ENCODE assay signal across 35 cellular contexts in genomic region chr2:185891403-185891802, GRCh38.
"Had no signal": no experiment of that assay in that cellular context is flagged by ENCODE, and none has a peak within 500 bp of the region (broad histone marks: within the 10 kb centered on the region; RNA-seq: fewer than 3 reads in every experiment).

No MANE protein-coding gene starts in this region.

- H3K27ac ChIP-seq: KMS-11 had no signal

- H3K9ac ChIP-seq: KMS-11 had no signal

- H3K27me3 ChIP-seq: MG63 had no signal

- H3K4me2 ChIP-seq: KMS-11 had no signal

- DNase-seq: Karpas-422, Kasumi-1, KG1, MG63, MM.1S, MV-4-11, NCI-H1048, NCI-H1092, NCI-H1092 treated with DMSO at 0.1 percent for 48 hours, NCI-H1105, NCI-H1105 treated with DMSO at 0.1 percent for 48 hours, NCI-H1417, NCI-H1417 treated with DMSO at 0.1 percent for 48 hours, NCI-H1436, NCI-H1436 treated with DMSO at 0.1 percent for 48 hours, NCI-H146, NCI-H1694, NCI-H1694 treated with DMSO at 0.1 percent for 48 hours, NCI-H187, NCI-H187 treated with DMSO at 0.1 percent for 48 hours, NCI-H1930, NCI-H2029, NCI-H2029 treated with DMSO at 0.1 percent for 48 hours, NCI-H2081, NCI-H2081 treated with DMSO at 0.1 percent for 48 hours, NCI-H2107, NCI-H2171, NCI-H2171 treated with DMSO at 0.1 percent for 48 hours, NCI-H2227 treated with DMSO at 0.1 percent for 48 hours, NCI-H226, NCI-H345, NCI-H446, NCI-H446 treated with DMSO at 0.1 percent for 48 hours, NCI-H510A had no signal

- H3K9me3 ChIP-seq: MG63 had no signal

- H3K36me3 ChIP-seq: MG63 had no signal

- H3K4me3 ChIP-seq: MG63 had no signal
